In genomic region chr3:114809668-114810413, GRCh38 we compare ENCODE assay signal across 8 cellular contexts.
A peak's percentile ranks its signal among the peaks of the same experiment; 100 is the strongest.
DNase-seq lines count a peak whose midpoint lies in the region; ATAC-seq lines count a peak whose summit lies in the region.

No MANE protein-coding gene starts in this region.

- H3K36me3 Mint-ChIP-seq in activated CD4-positive, alpha-beta T cell treated with anti-CD3 and anti-CD28 coated beads, Interleukin-2, amount 10 ng/mL, durations not matched to agents 24 days and 14 days (ENCODE audit: low read depth) = no peaks in the 10 kb centered on the region
- peaks cover 1 to 6% of the 10 kb centered on the region in 2 donors for H3K36me3 Mint-ChIP-seq in activated T-cell treated with anti-CD3 and anti-CD28 coated beads, Interleukin-2, amount 50 U/mL, for 72 hours (ENCODE audit: insufficient read depth in 2 of 2)

- H3K9me3 Mint-ChIP-seq in activated CD4-positive, alpha-beta T cell treated with anti-CD3 and anti-CD28 coated beads, Interleukin-2, amount 10 ng/mL, durations not matched to agents 24 days and 14 days = no peaks in the 10 kb centered on the region
- peaks cover 0 to 1% of the 10 kb centered on the region in 2 donors for H3K9me3 Mint-ChIP-seq in activated T-cell treated with anti-CD3 and anti-CD28 coated beads, Interleukin-2, amount 50 U/mL, for 72 hours

- no peaks in the 10 kb centered on the region for H3K27me3 Mint-ChIP-seq in activated CD4-positive, alpha-beta T cell treated with anti-CD3 and anti-CD28 coated beads, Interleukin-2, amount 10 ng/mL, durations not matched to agents 24 days and 14 days
- no peaks in the 10 kb centered on the region for H3K27me3 Mint-ChIP-seq in activated T-cell treated with anti-CD3 and anti-CD28 coated beads, Interleukin-2, amount 50 U/mL, for 72 hours (ENCODE audit: low read depth)

- peak; percentile 60 for DNase-seq in activated CD4-positive, alpha-beta T cell treated with anti-CD3 and anti-CD28 coated beads, Interleukin-2, amount 10 ng/mL, durations not matched to agents 24 days and 14 days
- DNase-seq in activated CD4-positive, alpha-beta T cell treated with anti-CD3 and anti-CD28 coated beads for 1 hour = no peak
- peak; percentile 8 to 22 for DNase-seq in activated T-cell treated with anti-CD3 and anti-CD28 coated beads, Interleukin-2, amount 50 U/mL, for 72 hours
- DNase-seq in stimulated activated CD8-positive, alpha-beta memory T cell treated with anti-CD3 and anti-CD28 coated beads, Interleukin-7, amount 100 ng/mL, for 4 hours (ENCODE audit: low read depth in 2 of 2) = peak; percentile 6 to 10
- DNase-seq in pons (ENCODE audit: low spot score) (no peak), NCI-H2227 treated with DMSO at 0.1 percent for 48 hours (lab: John Stamatoyannopoulos, UW) (no peak), NCI-H226 (no peak)

- peak; percentile 98 for ATAC-seq in HG02884 (IDR thresholded peaks at IDR 0.05; ENCODE audit: unreplicated experiment)
- ATAC-seq in activated T-cell treated with anti-CD3 and anti-CD28 coated beads, Interleukin-2, amount 50 U/mL, for 72 hours (replicated peaks in 1 of 2) = peak; percentile 75 to 91

- H3K4me3 Mint-ChIP-seq in activated CD4-positive, alpha-beta T cell treated with anti-CD3 and anti-CD28 coated beads, Interleukin-2, amount 10 ng/mL, durations not matched to agents 24 days and 14 days = no peak overlapping the region
- peak overlapping the region; percentile 16 to 60 for H3K4me3 Mint-ChIP-seq in activated T-cell treated with anti-CD3 and anti-CD28 coated beads, Interleukin-2, amount 50 U/mL, for 72 hours

- intact Hi-C loops in activated CD4-positive, alpha-beta T cell treated with anti-CD3 and anti-CD28 coated beads, Interleukin-2, amount 10 ng/mL, durations not matched to agents 24 days and 14 days (cut with micrococcal nuclease) = no loop called here

- H3K27ac Mint-ChIP-seq in activated CD4-positive, alpha-beta T cell treated with anti-CD3 and anti-CD28 coated beads, Interleukin-2, amount 10 ng/mL, durations not matched to agents 24 days and 14 days = no peak overlapping the region
- H3K27ac Mint-ChIP-seq in activated T-cell treated with anti-CD3 and anti-CD28 coated beads, Interleukin-2, amount 50 U/mL, for 72 hours = peak overlapping the region; percentile 65

- H3K4me1 Mint-ChIP-seq in activated CD4-positive, alpha-beta T cell treated with anti-CD3 and anti-CD28 coated beads, Interleukin-2, amount 10 ng/mL, durations not matched to agents 24 days and 14 days = peaks cover 6% of the 10 kb centered on the region
- peaks cover 9% of the 10 kb centered on the region for H3K4me1 Mint-ChIP-seq in activated T-cell treated with anti-CD3 and anti-CD28 coated beads, Interleukin-2, amount 50 U/mL, for 72 hours (ENCODE audit: low read depth)

Comparison
In these comparisons a context has a peak if more than half of its experiments do, and no peak if none do; other contexts are left out.
1. DNase-seq: peak in activated CD4-positive, alpha-beta T cell treated with anti-CD3 and anti-CD28 coated beads, Interleukin-2, amount 10 ng/mL, durations not matched to agents 24 days and 14 days (single experiment), activated T-cell treated with anti-CD3 and anti-CD28 coated beads, Interleukin-2, amount 50 U/mL, for 72 hours (2 of 2) and stimulated activated CD8-positive, alpha-beta memory T cell treated with anti-CD3 and anti-CD28 coated beads, Interleukin-7, amount 100 ng/mL, for 4 hours (2 of 2); none in activated CD4-positive, alpha-beta T cell treated with anti-CD3 and anti-CD28 coated beads for 1 hour (single experiment), pons (single experiment), NCI-H2227 treated with DMSO at 0.1 percent for 48 hours (single experiment) and NCI-H226 (single experiment).